Comparison of ENCODE assay signal across 23 cellular contexts in genomic region chr12:8639936-8640335, GRCh38. TPM values are rescaled to one million over a fixed set of nuclear protein-coding genes. Genes with fewer than 3 reads are reported as not detected.
"Had no signal": no experiment of that assay in that cellular context is flagged by ENCODE, and none has a peak within 500 bp of the region (broad histone marks: within the 10 kb centered on the region; RNA-seq: fewer than 3 reads in every experiment).

No MANE protein-coding gene starts in this region.

- H3K4me1 Mint-ChIP-seq: brain had no signal

- H3K4me3 Mint-ChIP-seq: activated CD4-positive, alpha-beta T cell treated with anti-CD3 and anti-CD28 coated beads, Interleukin-2, amount 10 ng/mL, durations not matched to agents 7 days and 5 days; activated CD8-positive, alpha-beta T cell treated with anti-CD3 and anti-CD28 coated beads, Interleukin-2, amount 10 ng/mL, durations not matched to agents 7 days and 5 days; activated naive CD4-positive, alpha-beta T cell treated with anti-CD3 and anti-CD28 coated beads for 36 hours; activated T-cell treated with anti-CD3 and anti-CD28 coated beads, Interleukin-2, amount 50 U/mL, for 4 hours; brain; nephron progenitor cell; stimulated activated naive CD8-positive, alpha-beta T cell treated with anti-CD3 and anti-CD28 coated beads, Interleukin-15, amount 100 ng/mL, for 72 hours had no signal

- FAIRE-seq: colon, keratinocyte had no signal

- H3K9me3 Mint-ChIP-seq: activated CD4-positive, alpha-beta T cell treated with anti-CD3 and anti-CD28 coated beads, Interleukin-2, amount 10 ng/mL, durations not matched to agents 7 days and 5 days; activated naive CD4-positive, alpha-beta T cell treated with anti-CD3 and anti-CD28 coated beads for 36 hours; stimulated activated naive CD8-positive, alpha-beta T cell treated with anti-CD3 and anti-CD28 coated beads, Interleukin-15, amount 100 ng/mL, for 72 hours had no signal

- H3K36me3 ChIP-seq: suprapubic skin, transverse colon, vagina had no signal

- H3K27me3 Mint-ChIP-seq: stimulated activated naive CD8-positive, alpha-beta T cell treated with anti-CD3 and anti-CD28 coated beads, Interleukin-15, amount 100 ng/mL, for 72 hours had no signal

- DNase-seq: activated CD4-positive, alpha-beta T cell treated with anti-CD3 and anti-CD28 coated beads, Interleukin-2, amount 10 ng/mL, durations not matched to agents 7 days and 5 days; activated CD8-positive, alpha-beta T cell treated with anti-CD3 and anti-CD28 coated beads, Interleukin-2, amount 10 ng/mL, durations not matched to agents 7 days and 5 days; activated naive CD4-positive, alpha-beta T cell treated with anti-CD3 and anti-CD28 coated beads for 36 hours; activated T-cell treated with anti-CD3 and anti-CD28 coated beads, Interleukin-2, amount 50 U/mL, for 4 hours; central memory CD4-positive, alpha-beta T cell; dorsolateral prefrontal cortex; foreskin keratinocyte; midbrain; nephron progenitor cell; right cardiac atrium; stimulated activated naive CD8-positive, alpha-beta T cell treated with anti-CD3 and anti-CD28 coated beads, Interleukin-15, amount 100 ng/mL, for 72 hours; transverse colon had no signal

- H3K9me3 ChIP-seq: suprapubic skin, transverse colon, vagina had no signal

- H3K4me1 ChIP-seq: suprapubic skin, transverse colon, vagina had no signal

- H3K36me3 Mint-ChIP-seq: brain had no signal

- H3K4me3 ChIP-seq: dorsolateral prefrontal cortex, lung, suprapubic skin, transverse colon, vagina had no signal

- H3K27me3 ChIP-seq: dorsolateral prefrontal cortex, foreskin keratinocyte, transverse colon, vagina had no signal

- H3K27ac Mint-ChIP-seq: activated CD8-positive, alpha-beta T cell treated with anti-CD3 and anti-CD28 coated beads, Interleukin-2, amount 10 ng/mL, durations not matched to agents 7 days and 5 days; activated naive CD4-positive, alpha-beta T cell treated with anti-CD3 and anti-CD28 coated beads for 36 hours; brain; nephron progenitor cell; progenitor cell of endocrine pancreas; stimulated activated naive CD8-positive, alpha-beta T cell treated with anti-CD3 and anti-CD28 coated beads, Interleukin-15, amount 100 ng/mL, for 72 hours had no signal

- H3K27ac ChIP-seq: dorsolateral prefrontal cortex, foreskin keratinocyte, suprapubic skin, transverse colon, vagina had no signal

RNA-seq across cellular contexts. Expression of gene MFAP5, which starts 22.7 kb away (rescaled TPM):
- total RNA-seq: activated CD4-positive, alpha-beta T cell treated with anti-CD3 and anti-CD28 coated beads, Interleukin-2, amount 10 ng/mL, durations not matched to agents 7 days and 5 days; activated CD8-positive, alpha-beta T cell treated with anti-CD3 and anti-CD28 coated beads, Interleukin-2, amount 10 ng/mL, durations not matched to agents 7 days and 5 days; activated naive CD4-positive, alpha-beta T cell treated with anti-CD3 and anti-CD28 coated beads for 36 hours; activated T-cell treated with anti-CD3 and anti-CD28 coated beads, Interleukin-2, amount 50 U/mL, for 4 hours; progenitor cell of endocrine pancreas had no signal

RNA-seq across cellular contexts. Expression of gene AICDA, which starts 27.3 kb away (rescaled TPM):
- total RNA-seq: activated CD4-positive, alpha-beta T cell treated with anti-CD3 and anti-CD28 coated beads, Interleukin-2, amount 10 ng/mL, durations not matched to agents 7 days and 5 days; activated CD8-positive, alpha-beta T cell treated with anti-CD3 and anti-CD28 coated beads, Interleukin-2, amount 10 ng/mL, durations not matched to agents 7 days and 5 days; activated naive CD4-positive, alpha-beta T cell treated with anti-CD3 and anti-CD28 coated beads for 36 hours; activated T-cell treated with anti-CD3 and anti-CD28 coated beads, Interleukin-2, amount 50 U/mL, for 4 hours; dorsolateral prefrontal cortex; epithelial cell of proximal tubule; fibroblast of lung; foreskin keratinocyte; osteoblast; progenitor cell of endocrine pancreas; right cardiac atrium; skeletal muscle tissue; suprapubic skin; transverse colon; vagina had no signal
- polyA plus RNA-seq: fibroblast of lung, foreskin keratinocyte, keratinocyte, right cardiac atrium had no signal
